In the genomic region with DNA sequence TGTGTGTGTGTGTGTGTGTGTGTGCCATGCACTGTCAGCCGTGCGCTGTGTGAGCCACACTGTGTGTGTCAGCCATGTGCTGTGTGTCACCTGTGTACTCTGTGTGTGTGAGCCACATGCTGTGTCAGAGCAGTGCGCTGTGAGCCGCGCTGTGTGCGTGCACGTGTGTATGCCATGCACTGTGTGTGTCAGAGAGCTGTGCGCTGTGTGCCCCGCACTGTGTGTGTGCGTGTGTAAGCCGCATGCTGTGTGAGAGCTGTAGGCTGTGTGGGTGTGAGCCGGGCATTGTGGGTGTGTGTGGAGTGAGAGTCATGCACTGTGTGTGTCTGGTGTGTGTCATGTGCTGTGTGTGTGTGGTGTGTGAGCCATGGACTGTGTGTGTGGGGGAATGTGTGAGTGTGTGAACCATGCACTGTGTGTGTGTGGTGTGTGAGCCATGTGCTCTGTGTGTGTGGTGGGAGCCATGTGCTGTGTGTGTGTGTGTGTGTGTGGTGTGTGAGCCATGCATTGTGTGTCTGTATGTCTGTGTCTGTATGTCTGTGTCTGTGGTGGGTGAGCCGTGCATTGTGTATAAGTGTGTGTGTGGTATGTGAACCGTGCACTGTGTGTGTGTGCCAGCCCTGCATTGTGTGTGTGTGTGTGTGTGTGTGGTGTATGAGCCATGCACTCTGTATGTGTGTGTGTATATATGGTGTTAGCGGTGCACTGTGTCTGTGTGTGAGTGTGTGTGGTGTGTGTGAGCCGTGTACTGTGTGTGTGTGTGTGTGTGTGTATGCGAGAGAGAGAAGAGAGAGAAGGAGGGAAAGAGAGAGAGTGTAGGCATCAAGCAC, we compare ENCODE assay signal across 32 cellular contexts.
A peak's percentile ranks its signal among the peaks of the same experiment; 100 is the strongest.
DNase-seq lines count a peak whose midpoint lies in the region; ATAC-seq, FAIRE-seq and TF ChIP-seq lines count a peak whose summit lies in the region.
"Had no signal": no experiment of that assay in that cellular context is flagged by ENCODE, and none has a peak within 500 bp of the region (broad histone marks: within the 10 kb centered on the region; RNA-seq: fewer than 3 reads in every experiment).

No MANE protein-coding gene starts in this region.

- ATAC-seq in HCT116 (0 out of 2 replicates have a peak, but pooled peaks have one; percentile 25), GM12878 (no peak), naive B cell (ENCODE audit: low read depth in 2 of 2) (no peak), HG02884 (IDR thresholded peaks at IDR 0.05; ENCODE audit: unreplicated experiment) (no peak), GM21619 (IDR thresholded peaks at IDR 0.05; ENCODE audit: unreplicated experiment) (no peak)
- ATAC-seq in stimulated activated memory B cell treated with anti-CD40 and anti-IgM and Interleukin-4, amounts not matched to agents 10 μg/mL and 1 μg/mL and 100 μg/mL, for 72 hours, result peak; percentile 59
- ATAC-seq: CD8-positive, alpha-beta T cell; naive thymus-derived CD8-positive, alpha-beta T cell had no signal

- WGBS in GM12878 (ENCODE audit: insufficient coverage, insufficient replicate concordance, low lambda C conversion rate, missing lambda C conversion rate), result 71% methylated on average over 17 of the region's 17 CpGs

- H2AFZ ChIP-seq in HCT116 (ENCODE audit: low read depth, low read length, poor library complexity, severe bottlenecking), result no peak overlapping the region
- H2AFZ ChIP-seq in GM12878 (ENCODE audit: control insufficient read depth, low read depth, low read length), result no peak overlapping the region

- H3K27me3 ChIP-seq in HCT116 (ENCODE audit: insufficient read depth, low read length) (peaks cover 31% of the 10 kb centered on the region; the same call in 1 of the 2 replicates), GM12878 (replicated peaks in 1 of 2; ENCODE audit: control insufficient read depth in 2 of 2, insufficient read depth in 2 of 2, low read length in 1 of 2) (no peaks in the 10 kb centered on the region)
- H3K27me3 ChIP-seq: BE2C, cardiac muscle cell, heart left ventricle, ovary, uterus had no signal

- RAD21 ChIA-PET in HCT116 (lab: Charles Lee; ENCODE audit: low non-redundant PET in 1 of 2, low total read pairs in 2 of 2, uncharacterized antibody in 2 of 2, unreplicated experiment in 2 of 2) (no interaction called here), GM12878 (lab: Charles Lee; ENCODE audit: unreplicated experiment) (no interaction called here)

- in situ Hi-C loops in GM12878 (cut with MboI), result no loop called here

- H3K4me1 ChIP-seq in HCT116 (ENCODE audit: control insufficient read depth in 1 of 2, insufficient read depth in 2 of 2, low read length in 2 of 2), result no peaks in the 10 kb centered on the region
- H3K4me1 ChIP-seq in GM12878 (ENCODE audit: control insufficient read depth, insufficient read depth, low read length), result no peaks in the 10 kb centered on the region
- H3K4me1 ChIP-seq: BE2C, heart left ventricle, uterus had no signal

- POLR2A ChIA-PET in HCT116 (lab: Charles Lee), result no interaction called here
- POLR2A ChIA-PET in GM12878 (lab: Charles Lee), result no interaction called here

- no peak for FAIRE-seq in GM12878 (lab: Jason Lieb, UNC)
- FAIRE-seq: RCC 7860 had no signal

- H4K20me1 ChIP-seq in HCT116 (ENCODE audit: insufficient read depth) (no peaks in the 10 kb centered on the region), GM12878 (ENCODE audit: control insufficient read depth, insufficient read depth) (no peaks in the 10 kb centered on the region)

- BruUV-seq in HCT116 (replicated peaks; lab: Mats Ljungman, UMichigan) (no TSS peak), GM12878 (replicated peaks; lab: Mats Ljungman, UMichigan) (no TSS peak)

- H3K9ac ChIP-seq in HCT116 (ENCODE audit: low read length) (no peak overlapping the region), GM12878 (ENCODE audit: control insufficient read depth, insufficient read depth, low read length) (no peak overlapping the region)

- no peak for TF ChIP-seq RAD21 in HCT116 (IDR thresholded peaks at IDR 0.05; ENCODE audit: low read depth)
- no peak for TF ChIP-seq RAD21 in GM12878 (IDR thresholded peaks at IDR 0.05; ENCODE audit: insufficient read depth, low read depth, low read length)

- peaks cover 0 to 3% (median 0%) of the 10 kb centered on the region in 7 donors for H3K9me3 Mint-ChIP-seq in naive B cell
- peaks cover 7% of the 10 kb centered on the region for H3K9me3 Mint-ChIP-seq in stimulated activated memory B cell treated with anti-CD40 and anti-IgM and Interleukin-4, amounts not matched to agents 10 μg/mL and 1 μg/mL and 100 μg/mL, for 72 hours
- H3K9me3 Mint-ChIP-seq: activated naive CD4-positive, alpha-beta T cell treated with anti-CD3 and anti-CD28 coated beads, Interleukin-2, amount 50 U/mL, for 72 hours; CD8-positive, alpha-beta T cell; naive thymus-derived CD8-positive, alpha-beta T cell had no signal

- H3K36me3 ChIP-seq in HCT116 (ENCODE audit: control insufficient read depth in 1 of 2, insufficient read depth in 2 of 2, low read length in 2 of 2) (no peaks in the 10 kb centered on the region), GM12878 (ENCODE audit: control insufficient read depth in 2 of 2, insufficient read depth in 2 of 2, low read length in 1 of 2) (no peaks in the 10 kb centered on the region)
- H3K36me3 ChIP-seq: BE2C, cardiac muscle cell, heart left ventricle, ovary, uterus had no signal

- H3K9me2 ChIP-seq in HCT116 (ENCODE audit: insufficient read depth), result no peaks in the 10 kb centered on the region

- no peak overlapping the region for H3K27ac ChIP-seq in HCT116 (ENCODE audit: low read depth, low read length)
- H3K27ac ChIP-seq in GM12878 (ENCODE audit: control insufficient read depth, insufficient read depth), result no peak overlapping the region
- H3K27ac ChIP-seq: cardiac muscle cell, coronary artery, heart left ventricle, ovary, uterus, VCaP had no signal

- H3K27me3 Mint-ChIP-seq in naive B cell, result peaks cover 0 to 10% (median 3%) of the 10 kb centered on the region in 3 donors
- no peaks in the 10 kb centered on the region for H3K27me3 Mint-ChIP-seq in stimulated activated memory B cell treated with anti-CD40 and anti-IgM and Interleukin-4, amounts not matched to agents 10 μg/mL and 1 μg/mL and 100 μg/mL, for 72 hours

- TF ChIP-seq EP300 in GM12878 (IDR thresholded peaks at IDR 0.05; ENCODE audit: borderline replicate concordance in 1 of 2, control insufficient read depth in 1 of 2, low read depth in 2 of 2, low read length in 2 of 2), result no peak

- DNase-seq in HCT116 (ENCODE audit: low read depth, low spot score) (no peak), GM12878 (ENCODE audit: low read depth, low spot score) (no peak), naive B cell (no peak), iPS-NIHi7 (ENCODE audit: extremely low spot score) (no peak)
- DNase-seq: ACHN; activated CD4-positive, alpha-beta T cell treated with anti-CD3 and anti-CD28 coated beads for 48 hours; activated effector memory CD4-positive, alpha-beta T cell treated with Interleukin-2 at 50 U/mL for 16 hours; activated T-cell treated with anti-CD3 and anti-CD28 coated beads, Interleukin-2, amount 50 U/mL, for 1 hour; anterior cingulate cortex; BE2C; CD8-positive, alpha-beta T cell; effector memory CD4-positive, alpha-beta T cell; H7; heart left ventricle; MV-4-11; naive thymus-derived CD8-positive, alpha-beta T cell; NCI-H1436 treated with DMSO at 0.1 percent for 48 hours; NCI-H446; NCI-H774; ovary; stimulated activated naive CD4-positive, alpha-beta T cell; SW 1271; T-helper 9 cell; uterus had no signal

- CTCF ChIA-PET in HCT116 (lab: Charles Lee) (no interaction called here), GM12878 (lab: Yijun Ruan, JAX) (no interaction called here)

- H3K36me3 Mint-ChIP-seq in naive B cell, result no peaks in the 10 kb centered on the region
- H3K36me3 Mint-ChIP-seq in stimulated activated memory B cell treated with anti-CD40 and anti-IgM and Interleukin-4, amounts not matched to agents 10 μg/mL and 1 μg/mL and 100 μg/mL, for 72 hours, result no peaks in the 10 kb centered on the region
- H3K36me3 Mint-ChIP-seq: activated naive CD4-positive, alpha-beta T cell treated with anti-CD3 and anti-CD28 coated beads, Interleukin-2, amount 50 U/mL, for 72 hours had no signal

- H3K27ac Mint-ChIP-seq in naive B cell, result peak overlapping the region in 5 of 6 donors; percentile 1 to 91 (median 84)
- no peak overlapping the region for H3K27ac Mint-ChIP-seq in stimulated activated memory B cell treated with anti-CD40 and anti-IgM and Interleukin-4, amounts not matched to agents 10 μg/mL and 1 μg/mL and 100 μg/mL, for 72 hours
- H3K27ac Mint-ChIP-seq: CD8-positive, alpha-beta T cell had no signal

- H3K79me2 ChIP-seq in HCT116 (ENCODE audit: insufficient read depth, low read length) (no peaks in the 10 kb centered on the region), GM12878 (ENCODE audit: control insufficient read depth, insufficient read depth, low read length) (no peaks in the 10 kb centered on the region)

- H3K4me2 ChIP-seq in HCT116 (ENCODE audit: low read length) (no peak overlapping the region), GM12878 (ENCODE audit: control insufficient read depth, insufficient read depth) (no peak overlapping the region)

- no peak overlapping the region for H3K4me3 Mint-ChIP-seq in naive B cell
- H3K4me3 Mint-ChIP-seq in stimulated activated memory B cell treated with anti-CD40 and anti-IgM and Interleukin-4, amounts not matched to agents 10 μg/mL and 1 μg/mL and 100 μg/mL, for 72 hours, result no peak overlapping the region
- H3K4me3 Mint-ChIP-seq: CD8-positive, alpha-beta T cell; naive thymus-derived CD8-positive, alpha-beta T cell had no signal

- TF ChIP-seq CTCF in HCT116 (IDR thresholded peaks at IDR 0.05 in 2 of 3, conservative IDR thresholded peaks at IDR 0.05 in 1 of 3; ENCODE audit: borderline replicate concordance in 1 of 3, insufficient read depth in 1 of 3, low read depth in 2 of 3, low read length in 2 of 3) (no peak), GM12878 (IDR thresholded peaks at IDR 0.05 in 2 of 3, conservative IDR thresholded peaks at IDR 0.05 in 1 of 3; ENCODE audit: control insufficient read depth in 2 of 3, extremely low read depth in 1 of 3, insufficient read depth in 1 of 3, low read depth in 3 of 3, low read length in 3 of 3) (no peak)

- peaks cover 26 to 48% (median 39%) of the 10 kb centered on the region in 3 donors for H3K4me1 Mint-ChIP-seq in naive B cell
- no peaks in the 10 kb centered on the region for H3K4me1 Mint-ChIP-seq in stimulated activated memory B cell treated with anti-CD40 and anti-IgM and Interleukin-4, amounts not matched to agents 10 μg/mL and 1 μg/mL and 100 μg/mL, for 72 hours

- SMC1A ChIA-PET in GM12878 (lab: Charles Lee; ENCODE audit: uncharacterized antibody, unreplicated experiment), result no interaction called here

- H3K4me3 ChIP-seq in HCT116 (replicated peaks in 1 of 2; ENCODE audit: low read depth in 1 of 2, low read length in 2 of 2) (no peak overlapping the region), GM12878 (no peak overlapping the region)
- H3K4me3 ChIP-seq: cardiac muscle cell, coronary artery, heart left ventricle, ovary, uterus had no signal

- H3K9me3 ChIP-seq in HCT116 (ENCODE audit: control insufficient read depth in 1 of 2, insufficient read depth in 1 of 2, low read depth in 1 of 2, low read length in 2 of 2) (no peaks in the 10 kb centered on the region), GM12878 (replicated peaks; ENCODE audit: control insufficient read depth, insufficient read depth, low read length) (no peaks in the 10 kb centered on the region)
- H3K9me3 ChIP-seq: BE2C, heart left ventricle, ovary, uterus had no signal

- intact Hi-C loops in HCT116 (cut with micrococcal nuclease), result no loop called here
- intact Hi-C loops in GM12878 (cut with micrococcal nuclease; ENCODE audit: unreplicated experiment), result no loop called here

- TF ChIP-seq POLR2A in HCT116 (IDR thresholded peaks at IDR 0.05; ENCODE audit: borderline replicate concordance, extremely low read depth, insufficient read depth, insufficient read length) (no peak), GM12878 (IDR thresholded peaks at IDR 0.05; ENCODE audit: low read depth, low read length) (no peak)

Comparison
In these comparisons a context has a peak if more than half of its experiments do, and no peak if none do; other contexts are left out.
1. ATAC-seq: peak in HCT116 (single experiment) and stimulated activated memory B cell treated with anti-CD40 and anti-IgM and Interleukin-4, amounts not matched to agents 10 μg/mL and 1 μg/mL and 100 μg/mL, for 72 hours (single experiment); none in GM12878 (single experiment), naive B cell (0 of 2), HG02884 (single experiment) and GM21619 (single experiment).